ENCODE assay signal across 8 cellular contexts in the genomic region with DNA sequence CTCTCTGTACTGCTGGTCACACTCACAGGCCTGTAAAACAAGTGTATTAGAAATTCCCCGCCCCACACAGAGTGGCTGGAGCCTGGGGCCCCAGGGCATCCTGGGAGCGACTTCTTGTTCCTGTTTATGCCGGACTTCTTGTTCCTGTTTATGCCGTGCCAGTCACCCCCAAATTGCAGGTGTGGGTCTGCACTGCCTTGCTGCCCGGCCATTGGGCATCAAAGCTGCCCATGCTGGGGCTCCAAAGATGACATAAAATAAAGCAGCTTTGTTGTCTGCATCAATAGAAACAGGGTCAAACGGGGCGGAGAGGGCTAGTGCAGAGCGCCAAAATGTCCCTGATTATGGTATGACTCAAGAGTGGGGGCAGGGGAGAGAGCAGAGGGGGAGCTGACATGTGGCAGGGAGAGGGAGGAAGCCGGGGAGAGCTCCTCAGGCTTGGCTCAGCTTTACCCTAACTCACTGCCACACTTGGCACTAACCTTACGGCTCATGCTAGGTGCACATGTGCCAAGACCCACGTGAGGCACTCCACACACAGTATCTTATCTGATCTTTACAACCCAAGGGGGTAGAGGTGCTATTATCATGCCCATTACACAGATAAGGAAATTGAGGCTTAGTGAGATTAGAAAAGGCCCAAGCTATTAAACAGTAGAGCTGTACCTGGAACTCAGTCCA.
DNase-seq lines count a peak whose midpoint lies in the region; ATAC-seq and TF ChIP-seq lines count a peak whose summit lies in the region.

No MANE protein-coding gene starts in this region.

- H3K27me3 ChIP-seq in Caco-2 (replicated peaks; ENCODE audit: control insufficient read depth, insufficient read depth, low read length) (no peaks in the 10 kb centered on the region), muscle layer of duodenum (ENCODE audit: low read depth, low read length) (no peaks in the 10 kb centered on the region)

- H3K36me3 ChIP-seq in Caco-2 (ENCODE audit: control insufficient read depth, insufficient read depth, low read length) (no peaks in the 10 kb centered on the region), muscle layer of duodenum (ENCODE audit: control insufficient read depth in 1 of 2, insufficient read depth in 2 of 2, low read length in 2 of 2) (no peaks in the 10 kb centered on the region)

- H3K4me3 Mint-ChIP-seq in Caco-2 (ENCODE audit: unreplicated experiment), result no peak overlapping the region

- no TSS peak for BruUV-seq in Caco-2 (replicated peaks; lab: Mats Ljungman, UMichigan)

- DNase-seq in Caco-2 (no peak), RPMI8226 (peak; percentile 74), coronary artery (ENCODE audit: low spot score) (no peak), NCI-H526 treated with DMSO at 0.1 percent for 48 hours (lab: John Stamatoyannopoulos, UW) (no peak)

- H3K9me3 ChIP-seq in Caco-2, result no peaks in the 10 kb centered on the region
- no peaks in the 10 kb centered on the region for H3K9me3 ChIP-seq in muscle layer of duodenum (ENCODE audit: control insufficient read depth in 1 of 2, low read length in 2 of 2)

- CTCF ChIA-PET in Caco-2 (lab: Charles Lee), result no interaction called here

- H3K4me3 ChIP-seq in Caco-2 (ENCODE audit: low read depth, low read length), result no peak overlapping the region
- H3K4me3 ChIP-seq in coronary artery, result peak overlapping the region; percentile 37
- peak overlapping the region; percentile 9 to 35 for H3K4me3 ChIP-seq in muscle layer of duodenum (ENCODE audit: low read depth in 1 of 2, low read length in 2 of 2)

- H3K36me3 Mint-ChIP-seq in Caco-2 (ENCODE audit: insufficient read depth, unreplicated experiment), result peaks cover 16% of the 10 kb centered on the region

- POLR2A ChIA-PET in Caco-2 (lab: Charles Lee), result no interaction called here

- H3K27me3 Mint-ChIP-seq in Caco-2 (ENCODE audit: insufficient read depth, unreplicated experiment), result no peaks in the 10 kb centered on the region

- peak overlapping the region; percentile 33 to 55 for H3K27ac ChIP-seq in coronary artery
- H3K27ac ChIP-seq in muscle layer of duodenum (ENCODE audit: low read length), result peak overlapping the region; percentile 19

- H3K4me1 ChIP-seq in Caco-2 (peaks cover 56% of the 10 kb centered on the region), muscle layer of duodenum (ENCODE audit: control insufficient read depth in 1 of 2, insufficient read depth in 2 of 2, low read length in 2 of 2) (peaks cover 6 to 22% of the 10 kb centered on the region in 2 donors)

- H3K4me1 Mint-ChIP-seq in Caco-2 (ENCODE audit: low read depth, unreplicated experiment), result peaks cover 49% of the 10 kb centered on the region

- peak; percentile 81 for ATAC-seq in GM19324 (IDR thresholded peaks at IDR 0.05; ENCODE audit: low FRiP score, unreplicated experiment)
- ATAC-seq in HG03342 (IDR thresholded peaks at IDR 0.05; ENCODE audit: unreplicated experiment), result peak; percentile 61
- no peak for ATAC-seq in HG03097 (IDR thresholded peaks at IDR 0.05; ENCODE audit: low FRiP score, unreplicated experiment)

- no peaks in the 10 kb centered on the region for H3K9me3 Mint-ChIP-seq in Caco-2 (ENCODE audit: unreplicated experiment)

- intact Hi-C loops in Caco-2 (cut with micrococcal nuclease; ENCODE audit: unreplicated experiment), result loop anchor here (5.0 kb wide), 1 partner anchor 41 kb away; no protein-coding TSS in a partner anchor

- TF ChIP-seq CTCF in Caco-2 (IDR thresholded peaks at IDR 0.05; ENCODE audit: insufficient read depth in 1 of 2, low read depth in 1 of 2, low read length in 1 of 2, severe bottlenecking in 1 of 2, unreplicated experiment in 1 of 2) (no peak), coronary artery (IDR thresholded peaks at IDR 0.05) (no peak)

- H3K27ac Mint-ChIP-seq in Caco-2 (ENCODE audit: unreplicated experiment), result peak overlapping the region; percentile 15
